In genomic region chr19:10007811-10008211, GRCh38 we compare ENCODE assay signal across 12 cellular contexts. TPM values are rescaled to one million over a fixed set of nuclear protein-coding genes. Genes with fewer than 3 reads are reported as not detected.
A peak's percentile ranks its signal among the peaks of the same experiment; 100 is the strongest.
DNase-seq lines count a peak whose midpoint lies in the region; ATAC-seq and TF ChIP-seq lines count a peak whose summit lies in the region.
"Had no signal": no experiment of that assay in that cellular context is flagged by ENCODE, and none has a peak within 500 bp of the region (broad histone marks: within the 10 kb centered on the region; RNA-seq: fewer than 3 reads in every experiment).

No MANE protein-coding gene starts in this region.

- H4K8ac ChIP-seq in H9 (replicated peaks; ENCODE audit: insufficient read length, low read depth, low read length), result no peak overlapping the region

- H3T11ph ChIP-seq in H9 (ENCODE audit: low read length), result no peak overlapping the region

- H3K23ac ChIP-seq in H9 (ENCODE audit: insufficient read length, low read depth, low read length), result no peak overlapping the region

- H3K4ac ChIP-seq in H9 (ENCODE audit: low read depth, low read length), result no peak overlapping the region

- POLR2A ChIA-PET in activated CD4-positive, alpha-beta memory T cell treated with anti-CD3 and anti-CD28 coated beads for 36 hours (lab: Charles Lee), result no interaction called here
- POLR2A ChIA-PET in activated CD4-positive, alpha-beta memory T cell treated with anti-CD3 and anti-CD28 coated beads, Interleukin-2, amount 10 ng/mL, durations not matched to agents 7 days and 5 days (lab: Charles Lee), result no interaction called here

- H3K4me3 Mint-ChIP-seq in activated CD4-positive, alpha-beta memory T cell treated with anti-CD3 and anti-CD28 coated beads for 36 hours, result no peak overlapping the region
- H3K4me3 Mint-ChIP-seq in activated CD4-positive, alpha-beta memory T cell treated with anti-CD3 and anti-CD28 coated beads, Interleukin-2, amount 10 ng/mL, durations not matched to agents 7 days and 5 days, result no peak overlapping the region
- H3K4me3 Mint-ChIP-seq in neural crest cell (peak overlapping the region; percentile 10), H9 (no peak overlapping the region)
- H3K4me3 Mint-ChIP-seq: activated CD4-positive, alpha-beta T cell treated with anti-CD3 and anti-CD28 coated beads, Interleukin-2, amount 10 ng/mL, durations not matched to agents 24 days and 14 days had no signal

- no peaks in the 10 kb centered on the region for H3K36me3 Mint-ChIP-seq in activated CD4-positive, alpha-beta memory T cell treated with anti-CD3 and anti-CD28 coated beads for 36 hours
- no peaks in the 10 kb centered on the region for H3K36me3 Mint-ChIP-seq in activated CD4-positive, alpha-beta memory T cell treated with anti-CD3 and anti-CD28 coated beads, Interleukin-2, amount 10 ng/mL, durations not matched to agents 7 days and 5 days (ENCODE audit: low read depth)
- H3K36me3 Mint-ChIP-seq in neural crest cell (ENCODE audit: low read depth) (no peaks in the 10 kb centered on the region), H9 (ENCODE audit: insufficient read depth in 1 of 3, low read depth in 3 of 3) (no peaks in the 10 kb centered on the region; a peak in 1 of 7 replicates)

- no peak for TF ChIP-seq CTCF in esophagus squamous epithelium (IDR thresholded peaks at IDR 0.05)
- no peak for TF ChIP-seq CTCF in neural crest cell (conservative IDR thresholded peaks at IDR 0.05)
- TF ChIP-seq CTCF in upper lobe of right lung (IDR thresholded peaks at IDR 0.05), result no peak
- TF ChIP-seq CTCF in H9 (conservative IDR thresholded peaks at IDR 0.05), result no peak

- H3K27me3 Mint-ChIP-seq in activated CD4-positive, alpha-beta memory T cell treated with anti-CD3 and anti-CD28 coated beads for 36 hours, result peaks cover 47% of the 10 kb centered on the region
- peaks cover 42% of the 10 kb centered on the region for H3K27me3 Mint-ChIP-seq in activated CD4-positive, alpha-beta memory T cell treated with anti-CD3 and anti-CD28 coated beads, Interleukin-2, amount 10 ng/mL, durations not matched to agents 7 days and 5 days
- H3K27me3 Mint-ChIP-seq in neural crest cell (ENCODE audit: low read depth), result peaks cover 68% of the 10 kb centered on the region
- peaks cover 72% of the 10 kb centered on the region for H3K27me3 Mint-ChIP-seq in H9 (ENCODE audit: low read depth)

- H4K5ac ChIP-seq in H9 (ENCODE audit: insufficient read length, low read depth, low read length), result no peak overlapping the region

- WGBS in esophagus squamous epithelium, 2 donors, result 32 to 37% methylated on average over 6 of the region's 6 CpGs
- WGBS in H9 (ENCODE audit: extremely low coverage, insufficient read length, low lambda C conversion rate), result 100% methylated on average over 1 of the region's 6 CpGs

- H3K4me1 ChIP-seq in esophagus squamous epithelium (peaks cover 32 to 69% (median 47%) of the 10 kb centered on the region in 3 donors), upper lobe of right lung (peaks cover 3% of the 10 kb centered on the region), H9 (ENCODE audit: insufficient read depth, low read length) (peaks cover 5% of the 10 kb centered on the region; the same call in 1 of the 2 replicates)

- no peak overlapping the region for H2AFZ ChIP-seq in H9 (ENCODE audit: low read length)

- no peak overlapping the region for H2AK5ac ChIP-seq in H9 (ENCODE audit: insufficient read length, low read length)

- H3K27me3 ChIP-seq in esophagus squamous epithelium (peaks cover 0 to 70% (median 0%) of the 10 kb centered on the region in 4 donors), upper lobe of right lung (peaks cover 30% of the 10 kb centered on the region), H9 (ENCODE audit: insufficient read depth, low read length) (peaks cover 4% of the 10 kb centered on the region; the same call in 1 of the 2 replicates)

- H4K91ac ChIP-seq in H9 (ENCODE audit: insufficient read length, low read depth, low read length), result no peak overlapping the region

- H3K9me3 Mint-ChIP-seq in activated CD4-positive, alpha-beta memory T cell treated with anti-CD3 and anti-CD28 coated beads for 36 hours, result no peaks in the 10 kb centered on the region
- H3K9me3 Mint-ChIP-seq in activated CD4-positive, alpha-beta memory T cell treated with anti-CD3 and anti-CD28 coated beads, Interleukin-2, amount 10 ng/mL, durations not matched to agents 7 days and 5 days, result no peaks in the 10 kb centered on the region
- H3K9me3 Mint-ChIP-seq in neural crest cell (no peaks in the 10 kb centered on the region), H9 (peaks cover 1 to 2% of the 10 kb centered on the region in 2 experiments; a peak in 2 of 5 replicates)

- H3K79me1 ChIP-seq in H9 (ENCODE audit: insufficient read depth, low read depth, low read length, poor library complexity, severe bottlenecking), result no peaks in the 10 kb centered on the region

- H3K27ac ChIP-seq in esophagus squamous epithelium, result peak overlapping the region; percentile 43 to 86 (median 76)
- no peak overlapping the region for H3K27ac ChIP-seq in upper lobe of right lung
- no peak overlapping the region for H3K27ac ChIP-seq in H9 (ENCODE audit: insufficient read length, low read depth, low read length)

- H2BK12ac ChIP-seq in H9 (ENCODE audit: insufficient read length, low read depth, low read length), result no peak overlapping the region

- no peaks in the 10 kb centered on the region for H3K79me2 ChIP-seq in H9 (ENCODE audit: insufficient read depth, low read length)

- no peaks in the 10 kb centered on the region for H4K20me1 ChIP-seq in H9 (ENCODE audit: control insufficient read depth, insufficient read depth, insufficient read length)

- ATAC-seq in upper lobe of right lung (no peak), HG02884 (IDR thresholded peaks at IDR 0.05; ENCODE audit: unreplicated experiment) (no peak)

- no peak overlapping the region for H2BK120ac ChIP-seq in H9 (ENCODE audit: low read depth, low read length, poor library complexity, severe bottlenecking)

- H3K23me2 ChIP-seq in H9 (ENCODE audit: insufficient read length, low read depth, low read length, poor library complexity, severe bottlenecking), result no peaks in the 10 kb centered on the region

- no peak overlapping the region for H3K56ac ChIP-seq in H9 (ENCODE audit: insufficient read length, low read depth, low read length)

- no peak overlapping the region for H2BK5ac ChIP-seq in H9 (ENCODE audit: insufficient read length, low read length)

- no peak for TF ChIP-seq POLR2A in esophagus squamous epithelium (IDR thresholded peaks at IDR 0.05)

- H3K4me1 Mint-ChIP-seq in activated CD4-positive, alpha-beta memory T cell treated with anti-CD3 and anti-CD28 coated beads for 36 hours (ENCODE audit: low read depth), result peaks cover 28% of the 10 kb centered on the region
- peaks cover 34% of the 10 kb centered on the region for H3K4me1 Mint-ChIP-seq in activated CD4-positive, alpha-beta memory T cell treated with anti-CD3 and anti-CD28 coated beads, Interleukin-2, amount 10 ng/mL, durations not matched to agents 7 days and 5 days
- peaks cover 31% of the 10 kb centered on the region for H3K4me1 Mint-ChIP-seq in neural crest cell
- H3K4me1 Mint-ChIP-seq in H9, result peaks cover 17 to 21% of the 10 kb centered on the region in 2 experiments

- CTCF ChIA-PET in activated CD4-positive, alpha-beta memory T cell treated with anti-CD3 and anti-CD28 coated beads for 36 hours (lab: Charles Lee), result no interaction called here
- CTCF ChIA-PET in activated CD4-positive, alpha-beta memory T cell treated with anti-CD3 and anti-CD28 coated beads, Interleukin-2, amount 10 ng/mL, durations not matched to agents 7 days and 5 days (lab: Charles Lee), result no interaction called here

- H3K27ac Mint-ChIP-seq in activated CD4-positive, alpha-beta memory T cell treated with anti-CD3 and anti-CD28 coated beads for 36 hours, result peak overlapping the region; percentile 3
- H3K27ac Mint-ChIP-seq in activated CD4-positive, alpha-beta memory T cell treated with anti-CD3 and anti-CD28 coated beads, Interleukin-2, amount 10 ng/mL, durations not matched to agents 7 days and 5 days, result no peak overlapping the region
- no peak overlapping the region for H3K27ac Mint-ChIP-seq in neural crest cell (ENCODE audit: unreplicated experiment)
- no peak overlapping the region for H3K27ac Mint-ChIP-seq in H9
- H3K27ac Mint-ChIP-seq: activated naive CD8-positive, alpha-beta T cell had no signal

- H3K36me3 ChIP-seq in esophagus squamous epithelium, result peaks cover 0 to 6% (median 0%) of the 10 kb centered on the region in 3 donors
- no peaks in the 10 kb centered on the region for H3K36me3 ChIP-seq in upper lobe of right lung

- H3K18ac ChIP-seq in H9 (ENCODE audit: insufficient read length, low read depth, low read length), result no peak overlapping the region

- no peak overlapping the region for H3K14ac ChIP-seq in H9 (ENCODE audit: insufficient read depth, low read length)

- H3K9ac ChIP-seq in H9 (ENCODE audit: extremely low read depth, insufficient read length, low read length), result no peak overlapping the region

- no peak for DNase-seq in activated CD4-positive, alpha-beta memory T cell treated with anti-CD3 and anti-CD28 coated beads for 36 hours
- DNase-seq in activated CD4-positive, alpha-beta memory T cell treated with anti-CD3 and anti-CD28 coated beads, Interleukin-2, amount 10 ng/mL, durations not matched to agents 7 days and 5 days, result no peak
- DNase-seq in esophagus squamous epithelium (lab: John Stamatoyannopoulos, UW) (no peak), neural crest cell (ENCODE audit: low read depth, low spot score) (no peak), upper lobe of right lung (no peak), C1 segment of cervical spinal cord (lab: John Stamatoyannopoulos, UW) (no peak), H9 (no peak)
- DNase-seq: 8988T; activated CD4-positive, alpha-beta T cell treated with anti-CD3 and anti-CD28 coated beads, Interleukin-2, amount 10 ng/mL, durations not matched to agents 24 days and 14 days; midbrain had no signal

- no peak overlapping the region for H2BK15ac ChIP-seq in H9 (ENCODE audit: low read depth, low read length)

- H3K9me3 ChIP-seq in esophagus squamous epithelium (no peaks in the 10 kb centered on the region), upper lobe of right lung (no peaks in the 10 kb centered on the region), H9 (ENCODE audit: control insufficient read depth, low read depth, low read length) (no peaks in the 10 kb centered on the region)

- intact Hi-C loops in activated CD4-positive, alpha-beta memory T cell treated with anti-CD3 and anti-CD28 coated beads for 36 hours (cut with micrococcal nuclease), result no loop called here
- intact Hi-C loops in esophagus squamous epithelium (cut with DNase I), result no loop called here
- intact Hi-C loops in upper lobe of right lung (cut with DNase I), result no loop called here

- no peak overlapping the region for H2BK20ac ChIP-seq in H9 (ENCODE audit: low read depth, low read length, poor library complexity, severe bottlenecking)

- no peak overlapping the region for H3K4me2 ChIP-seq in H9 (ENCODE audit: insufficient read depth, insufficient read length, low read length)

- peak overlapping the region in 2 of 4 donors; percentile 3 to 23 for H3K4me3 ChIP-seq in esophagus squamous epithelium
- peak overlapping the region; percentile 10 for H3K4me3 ChIP-seq in upper lobe of right lung

RNA-seq across cellular contexts. Expression of gene COL5A3, which starts 2.5 kb away (rescaled TPM):
- total RNA-seq in activated CD4-positive, alpha-beta memory T cell treated with anti-CD3 and anti-CD28 coated beads for 36 hours, result 1 to 10 TPM; 2.8 to 2.9 TPM
- total RNA-seq in activated CD4-positive, alpha-beta memory T cell treated with anti-CD3 and anti-CD28 coated beads, Interleukin-2, amount 10 ng/mL, durations not matched to agents 7 days and 5 days, result 1 to 10 TPM; 1.1 TPM
- total RNA-seq in esophagus squamous epithelium (1 to 10 TPM; 3.7 to 7.4 (median 5.2) TPM), neural crest cell (0.61 and 0.86 TPM in 2 replicates), upper lobe of right lung (9.6 TPM), H9 (2021) (0.70 and 0.72 TPM in 2 replicates)

RNA-seq across cellular contexts. Expression of gene RDH8, which starts 5.5 kb away (rescaled TPM):
- not detected for total RNA-seq in activated CD4-positive, alpha-beta memory T cell treated with anti-CD3 and anti-CD28 coated beads for 36 hours
- not detected for total RNA-seq in activated CD4-positive, alpha-beta memory T cell treated with anti-CD3 and anti-CD28 coated beads, Interleukin-2, amount 10 ng/mL, durations not matched to agents 7 days and 5 days
- total RNA-seq in esophagus squamous epithelium (not detected), neural crest cell (not detected in 2 replicates), upper lobe of right lung (not detected), H9 (2021) (0.13 TPM in 1 of 2 replicates, not detected in the other)
- total RNA-seq: activated CD4-positive, alpha-beta T cell treated with anti-CD3 and anti-CD28 coated beads, Interleukin-2, amount 10 ng/mL, durations not matched to agents 24 days and 14 days had no signal

Comparison
In these comparisons a context has a peak if more than half of its experiments do, and no peak if none do; other contexts are left out.
1. H3K27ac ChIP-seq: peak in esophagus squamous epithelium (4 of 4); none in upper lobe of right lung (single experiment) and H9 (single experiment).